ENCODE assay signal across 22 cellular contexts in genomic region chr10:71347587-71348395, GRCh38. TPM values are rescaled to one million over a fixed set of nuclear protein-coding genes. Genes with fewer than 3 reads are reported as not detected.
A peak's percentile ranks its signal among the peaks of the same experiment; 100 is the strongest.
DNase-seq lines count a peak whose midpoint lies in the region; ATAC-seq, FAIRE-seq and TF ChIP-seq lines count a peak whose summit lies in the region.
"Had no signal": no experiment of that assay in that cellular context is flagged by ENCODE, and none has a peak within 500 bp of the region (broad histone marks: within the 10 kb centered on the region; RNA-seq: fewer than 3 reads in every experiment).

No MANE protein-coding gene starts in this region.

- DNase-seq in COR-L47 (lab: John Stamatoyannopoulos, UW) (peak; percentile 36), LNCaP clone FGC (ENCODE audit: low read depth) (peak; percentile 50), bronchial epithelial cell (ENCODE audit: low read depth) (no peak), OCI-LY7 (ENCODE audit: low spot score) (no peak)
- DNase-seq: activated CD4-positive, alpha-beta memory T cell treated with anti-CD3 and anti-CD28 coated beads for 36 hours; activated naive CD4-positive, alpha-beta T cell treated with anti-CD3 and anti-CD28 coated beads, Interleukin-2, amount 10 ng/mL, durations not matched to agents 7 days and 5 days; activated T-cell treated with anti-CD3 and anti-CD28 coated beads, Interleukin-2, amount 50 U/mL, for 4 hours; CD8-positive, alpha-beta memory T cell; islet precursor cell; mesendoderm; NCI-H1048; retina; Right ventricle myocardium superior; T-helper 1 cell had no signal

- no peaks in the 10 kb centered on the region for H3K79me2 ChIP-seq in OCI-LY7 (ENCODE audit: insufficient read depth, low read depth, low read length)

- H3K9me3 ChIP-seq in mucosa of stomach (ENCODE audit: control insufficient read depth, low read length): no peaks in the 10 kb centered on the region
- no peaks in the 10 kb centered on the region for H3K9me3 ChIP-seq in OCI-LY7 (ENCODE audit: low read length)
- H3K9me3 ChIP-seq: upper lobe of left lung had no signal

- H2AFZ ChIP-seq in OCI-LY7 (ENCODE audit: low read length): no peak overlapping the region

- H3K9me2 ChIP-seq in OCI-LY7 (ENCODE audit: insufficient read depth, low read length): no peaks in the 10 kb centered on the region

- no TSS peak for BruUV-seq in OCI-LY7 (replicated peaks; lab: Mats Ljungman, UMichigan)

- H3K36me3 ChIP-seq in bronchial epithelial cell (ENCODE audit: control insufficient read depth, insufficient read depth, low read length) (no peaks in the 10 kb centered on the region), mucosa of stomach (ENCODE audit: control insufficient read depth, insufficient read depth, low read length) (no peaks in the 10 kb centered on the region), OCI-LY7 (ENCODE audit: insufficient read depth, low read length) (no peaks in the 10 kb centered on the region)

- no peak overlapping the region for H3K27ac ChIP-seq in OCI-LY7 (ENCODE audit: low read depth, low read length, poor library complexity, severe bottlenecking)
- H3K27ac ChIP-seq: KMS-11, upper lobe of left lung had no signal

- no peak overlapping the region for H3K4me3 ChIP-seq in LNCaP clone FGC (ENCODE audit: low read depth, low read length)
- H3K4me3 ChIP-seq in bronchial epithelial cell (ENCODE audit: low read depth, low read length): no peak overlapping the region
- H3K4me3 ChIP-seq in mucosa of stomach (ENCODE audit: low read length): no peak overlapping the region
- no peak overlapping the region for H3K4me3 ChIP-seq in OCI-LY7 (ENCODE audit: low read depth, low read length, poor library complexity, severe bottlenecking)
- H3K4me3 ChIP-seq: upper lobe of left lung had no signal

- H3K9ac ChIP-seq in mucosa of stomach (ENCODE audit: low read length): peak overlapping the region; percentile 11
- H3K9ac ChIP-seq: KMS-11 had no signal

- H4K20me1 ChIP-seq in OCI-LY7 (ENCODE audit: insufficient read depth, low read length): no peaks in the 10 kb centered on the region

- FAIRE-seq in bronchial epithelial cell (lab: Jason Lieb, UNC): peak; percentile 23
- FAIRE-seq: astrocyte had no signal

- no peak overlapping the region for H3K4me2 ChIP-seq in OCI-LY7 (ENCODE audit: low read length)
- H3K4me2 ChIP-seq: KMS-11 had no signal

- TF ChIP-seq CTCF in LNCaP clone FGC (IDR thresholded peaks at IDR 0.05; ENCODE audit: control insufficient read depth, extremely low read depth, insufficient read depth) (no peak), bronchial epithelial cell (IDR thresholded peaks at IDR 0.05; ENCODE audit: insufficient read depth, low read length, severe bottlenecking) (no peak), OCI-LY7 (conservative IDR thresholded peaks at IDR 0.05; ENCODE audit: low read length) (no peak)

- CTCF ChIA-PET in OCI-LY7 (lab: Charles Lee; ENCODE audit: unreplicated experiment): no interaction called here

- H3K27me3 ChIP-seq in bronchial epithelial cell (ENCODE audit: control insufficient read depth, insufficient read depth, low read length) (no peaks in the 10 kb centered on the region), mucosa of stomach (ENCODE audit: control insufficient read depth, insufficient read depth, low read length) (no peaks in the 10 kb centered on the region)
- H3K27me3 ChIP-seq: upper lobe of left lung had no signal

- intact Hi-C loops in OCI-LY7 (cut with micrococcal nuclease; ENCODE audit: unreplicated experiment): no loop called here

- POLR2A ChIA-PET in OCI-LY7 (lab: Charles Lee): interaction anchor here (0.6 to 0.7 kb wide), 2 partner anchors 10 to 29 kb away, joined by 4 to 6 read pairs; partner anchors contain the start of gene SLC29A3

- ATAC-seq in GM21529 (IDR thresholded peaks at IDR 0.05; ENCODE audit: unreplicated experiment): no peak
- ATAC-seq in GM18868 (IDR thresholded peaks at IDR 0.05; ENCODE audit: unreplicated experiment): no peak
- no peak for ATAC-seq in SK-N-SH treated with all-trans-retinoic acid at 6 μM for 48 hours
- ATAC-seq: activated T-cell treated with anti-CD3 and anti-CD28 coated beads, Interleukin-2, amount 50 U/mL, for 4 hours; stimulated activated memory B cell treated with anti-CD40 and anti-IgM and Interleukin-4, amounts not matched to agents 10 μg/mL and 1 μg/mL and 100 μg/mL, for 72 hours had no signal

- peaks cover 76% of the 10 kb centered on the region for H3K4me1 ChIP-seq in mucosa of stomach (ENCODE audit: control insufficient read depth, insufficient read depth, low read length)
- no peaks in the 10 kb centered on the region for H3K4me1 ChIP-seq in OCI-LY7 (ENCODE audit: insufficient read depth, low read length, poor library complexity, severe bottlenecking)

TF ChIP-seq in SK-N-SH treated with all-trans-retinoic acid at 6 μM for 48 hours, 23 proteins besides CTCF, POLR2A, EP300 and RAD21:
- no peak for TF ChIP-seq CSRNP3 (CRISPR knock-in tag; IDR thresholded peaks at IDR 0.05)
- no peak for TF ChIP-seq POU6F1 (CRISPR knock-in tag; IDR thresholded peaks at IDR 0.05; ENCODE audit: borderline replicate concordance, low read depth)
- TF ChIP-seq TOX (CRISPR knock-in tag; IDR thresholded peaks at IDR 0.05; ENCODE audit: borderline replicate concordance): no peak
- TF ChIP-seq PPARA (CRISPR knock-in tag; IDR thresholded peaks at IDR 0.05; ENCODE audit: borderline replicate concordance): no peak
- no peak for TF ChIP-seq ZFP3 (CRISPR knock-in tag; IDR thresholded peaks at IDR 0.05)
- no peak for TF ChIP-seq ZFP30 (CRISPR knock-in tag; IDR thresholded peaks at IDR 0.05)
- TF ChIP-seq ISL1 (CRISPR knock-in tag; IDR thresholded peaks at IDR 0.05): no peak
- no peak for TF ChIP-seq SNAI2 (CRISPR knock-in tag; IDR thresholded peaks at IDR 0.05)
- TF ChIP-seq RARB (CRISPR knock-in tag; IDR thresholded peaks at IDR 0.05): no peak
- no peak for TF ChIP-seq ESRRG (CRISPR knock-in tag; IDR thresholded peaks at IDR 0.05)
- no peak for TF ChIP-seq BACH2 (CRISPR knock-in tag; IDR thresholded peaks at IDR 0.05; ENCODE audit: borderline replicate concordance)
- no peak for TF ChIP-seq ZNF565 (CRISPR knock-in tag; conservative IDR thresholded peaks at IDR 0.05; ENCODE audit: low read depth)
- no peak for TF ChIP-seq ZC3H10 (CRISPR knock-in tag; IDR thresholded peaks at IDR 0.05)

RNA-seq across cellular contexts. Expression of gene SLC29A3, which starts 28.7 kb away (rescaled TPM):
- total RNA-seq in bronchial epithelial cell: 0.53 and 0.77 TPM in 2 replicates
- 1.4 and 1.7 TPM in 2 replicates for total RNA-seq in OCI-LY7 (2014; rRNA removed; shearing (Covaris generic))
- total RNA-seq in OCI-LY7 (2022): 7.3 and 8.2 TPM in 2 replicates

RNA-seq across cellular contexts. Expression of gene CDH23, which starts 48.9 kb away (rescaled TPM):
- 0.13 TPM in 1 of 2 replicates, not detected in the other for total RNA-seq in bronchial epithelial cell
- 0.33 and 0.92 TPM in 2 replicates for total RNA-seq in OCI-LY7 (2014; rRNA removed; shearing (Covaris generic))
- total RNA-seq in OCI-LY7 (2022): 8.1 and 9.9 TPM in 2 replicates
- total RNA-seq: astrocyte had no signal

Comparison
In these comparisons a context has a peak if more than half of its experiments do, and no peak if none do; other contexts are left out.
1. DNase-seq: peak in COR-L47 (single experiment) and LNCaP clone FGC (single experiment); none in bronchial epithelial cell (single experiment) and OCI-LY7 (single experiment).